Comparison of ENCODE assay signal across 8 cellular contexts in the genomic region with DNA sequence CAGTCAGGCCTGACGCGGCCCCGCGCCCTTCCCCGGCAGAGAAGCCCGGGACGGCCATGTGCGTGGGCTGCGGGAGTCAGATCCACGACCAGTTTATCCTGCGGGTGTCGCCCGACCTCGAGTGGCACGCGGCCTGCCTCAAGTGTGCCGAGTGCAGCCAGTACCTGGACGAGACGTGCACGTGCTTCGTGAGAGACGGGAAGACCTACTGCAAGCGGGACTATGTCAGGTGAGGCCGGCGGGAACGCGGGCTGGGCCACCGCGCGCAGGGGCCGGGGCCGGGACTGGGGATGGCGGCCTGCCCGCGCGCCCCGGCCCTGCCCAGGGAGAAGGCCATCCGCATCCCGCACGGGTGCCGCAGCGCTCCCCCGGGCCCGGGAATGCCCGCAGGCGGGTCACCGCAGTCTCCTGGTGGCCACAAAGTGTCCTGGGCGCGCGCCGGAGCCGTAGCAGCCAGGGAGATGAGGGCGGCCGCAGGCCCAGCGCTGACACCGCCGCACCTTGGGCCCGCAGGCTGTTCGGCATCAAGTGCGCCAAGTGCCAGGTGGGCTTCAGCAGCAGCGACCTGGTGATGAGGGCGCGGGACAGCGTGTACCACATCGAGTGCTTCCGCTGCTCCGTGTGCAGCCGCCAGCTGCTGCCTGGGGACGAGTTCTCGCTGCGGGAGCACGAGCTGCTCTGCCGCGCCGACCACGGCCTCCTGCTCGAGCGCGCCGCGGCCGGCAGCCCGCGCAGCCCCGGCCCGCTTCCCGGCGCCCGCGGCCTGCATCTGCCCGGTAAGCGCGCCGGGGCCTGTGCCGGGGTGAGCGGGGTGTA.
DNase-seq lines count a peak whose midpoint lies in the region; ATAC-seq and TF ChIP-seq lines count a peak whose summit lies in the region.

No MANE protein-coding gene starts in this region.

- no peaks in the 10 kb centered on the region for H3K36me3 Mint-ChIP-seq in stimulated activated effector memory CD8-positive, alpha-beta T cell treated with anti-CD3 and anti-CD28 coated beads, Interleukin-12 subunit alpha, Interleukin-12 subunit beta, amount 100 ng/mL, for 72 hours

- peak overlapping the region; percentile 91 for H3K4me3 Mint-ChIP-seq in stimulated activated effector memory CD8-positive, alpha-beta T cell treated with anti-CD3 and anti-CD28 coated beads, Interleukin-12 subunit alpha, Interleukin-12 subunit beta, amount 100 ng/mL, for 72 hours

- no peak overlapping the region for H3K27ac Mint-ChIP-seq in stimulated activated effector memory CD8-positive, alpha-beta T cell treated with anti-CD3 and anti-CD28 coated beads, Interleukin-12 subunit alpha, Interleukin-12 subunit beta, amount 100 ng/mL, for 72 hours

- no peaks in the 10 kb centered on the region for H3K9me3 Mint-ChIP-seq in stimulated activated effector memory CD8-positive, alpha-beta T cell treated with anti-CD3 and anti-CD28 coated beads, Interleukin-12 subunit alpha, Interleukin-12 subunit beta, amount 100 ng/mL, for 72 hours

- peaks cover 59% of the 10 kb centered on the region for H3K4me1 Mint-ChIP-seq in stimulated activated effector memory CD8-positive, alpha-beta T cell treated with anti-CD3 and anti-CD28 coated beads, Interleukin-12 subunit alpha, Interleukin-12 subunit beta, amount 100 ng/mL, for 72 hours

- peak; percentile 36 for DNase-seq in activated CD4-positive, alpha-beta T cell treated with anti-CD3 and anti-CD28 coated beads for 48 hours
- no peak for DNase-seq in activated CD4-positive, alpha-beta T cell treated with anti-CD3 and anti-CD28 coated beads for 4 hours
- DNase-seq in germinal center (ENCODE audit: low spot score) (peak; percentile 23), globus pallidus (ENCODE audit: low spot score) (no peak), cerebellar nuclear complex (lab: John Stamatoyannopoulos, UW) (no peak)
- no peak for DNase-seq in stimulated activated effector memory CD8-positive, alpha-beta T cell treated with anti-CD3 and anti-CD28 coated beads, Interleukin-12 subunit alpha, Interleukin-12 subunit beta, amount 100 ng/mL, for 72 hours (ENCODE audit: low spot score in 2 of 2)
- no peak for DNase-seq in stimulated activated CD4-positive, alpha-beta T cell treated with anti-CD3 and anti-CD28 coated beads, Interleukin-1b, Interleukin-23, amount 100 ng/mL, for 48 hours

- ATAC-seq in SK-N-SH treated with all-trans-retinoic acid at 6 μM for 48 hours = peak; percentile 5
- no peak for ATAC-seq in stimulated activated effector memory CD8-positive, alpha-beta T cell treated with anti-CD3 and anti-CD28 coated beads, Interleukin-12 subunit alpha, Interleukin-12 subunit beta, amount 100 ng/mL, for 72 hours

TF ChIP-seq in SK-N-SH treated with all-trans-retinoic acid at 6 μM for 48 hours, 23 proteins besides CTCF, POLR2A, EP300 and RAD21:
- 0 out of 2 replicates have a peak, but pooled peaks have one; percentile 22 for TF ChIP-seq GLIS3 (CRISPR knock-in tag; IDR thresholded peaks at IDR 0.05)
- no peak for TF ChIP-seq RARB (CRISPR knock-in tag; IDR thresholded peaks at IDR 0.05)

Comparison
In these comparisons a context has a peak if more than half of its experiments do, and no peak if none do; other contexts are left out.
1. DNase-seq: peak in activated CD4-positive, alpha-beta T cell treated with anti-CD3 and anti-CD28 coated beads for 48 hours (single experiment) and germinal center (single experiment); none in activated CD4-positive, alpha-beta T cell treated with anti-CD3 and anti-CD28 coated beads for 4 hours (0 of 2), stimulated activated effector memory CD8-positive, alpha-beta T cell treated with anti-CD3 and anti-CD28 coated beads, Interleukin-12 subunit alpha, Interleukin-12 subunit beta, amount 100 ng/mL, for 72 hours (0 of 2), globus pallidus (single experiment), cerebellar nuclear complex (0 of 2) and stimulated activated CD4-positive, alpha-beta T cell treated with anti-CD3 and anti-CD28 coated beads, Interleukin-1b, Interleukin-23, amount 100 ng/mL, for 48 hours (single experiment).